Comparison of ENCODE assay signal across 8 cellular contexts in genomic region chr3:39447637-39448483, GRCh38. TPM values are rescaled to one million over a fixed set of nuclear protein-coding genes. Genes with fewer than 3 reads are reported as not detected.
DNase-seq lines count a peak whose midpoint lies in the region; ATAC-seq and TF ChIP-seq lines count a peak whose summit lies in the region.

No MANE protein-coding gene starts in this region.

- DNase-seq in EL (peak; percentile 79), RWPE2 (ENCODE audit: low spot score) (peak; percentile 68), foreskin fibroblast (peak; percentile 67 to 91), occipital lobe (lab: John Stamatoyannopoulos, UW) (peak; percentile 37), transverse colon (peak; percentile 77)
- DNase-seq in activated T-helper 9 cell treated with anti-CD3 and anti-CD28 coated beads, Interleukin-2, amount 50 U/mL, for 16 hours (ENCODE audit: low read depth) = peak; percentile 21

- no peak for TF ChIP-seq EP300 in transverse colon (IDR thresholded peaks at IDR 0.05; ENCODE audit: low read depth)

- H3K4me3 ChIP-seq in RWPE2 (ENCODE audit: severe bottlenecking) (no peak overlapping the region), foreskin fibroblast (ENCODE audit: low read depth in 1 of 2, low read length in 2 of 2) (no peak overlapping the region), transverse colon (no peak overlapping the region)

- in situ Hi-C loops in transverse colon (cut with MboI; ENCODE audit: low pct_ligation_motif_present in 1 of 4, low pct_unique_long_range_greater_than_20kb in 1 of 4, low sequenced_read_pairs in 3 of 4) = loop anchor here in 2 of 4 donors (10.0 kb wide), 2 partner anchors 47 to 57 kb away; no protein-coding TSS in a partner anchor

- no peak for TF ChIP-seq POLR2A in transverse colon (IDR thresholded peaks at IDR 0.05)

- 21 to 27% methylated on average over 6 to 13 of the region's 13 CpGs for WGBS in transverse colon (ENCODE audit: low coverage in 1 of 2), 2 donors

- no peaks in the 10 kb centered on the region for H3K36me3 ChIP-seq in RWPE2 (ENCODE audit: low read depth)
- H3K36me3 ChIP-seq in transverse colon = no peaks in the 10 kb centered on the region

- H3K4me1 ChIP-seq in RWPE2 (ENCODE audit: insufficient read depth, poor library complexity, severe bottlenecking) (no peaks in the 10 kb centered on the region), transverse colon (peaks cover 0 to 21% (median 10%) of the 10 kb centered on the region in 4 donors)

- intact Hi-C loops in transverse colon (cut with DNase I; ENCODE audit: low total_unique reads) = no loop called here

- H3K27me3 ChIP-seq in RWPE2 (ENCODE audit: insufficient read depth, poor library complexity, severe bottlenecking) (no peaks in the 10 kb centered on the region), transverse colon (no peaks in the 10 kb centered on the region)

- ATAC-seq in GM21786 (IDR thresholded peaks at IDR 0.05; ENCODE audit: unreplicated experiment) = peak; percentile 89
- ATAC-seq in RWPE2 (ENCODE audit: low read depth) = peak; percentile 97

- TF ChIP-seq CTCF in LNCAP (IDR thresholded peaks at IDR 0.05) = peak; percentile 87
- peak; percentile 92 for TF ChIP-seq CTCF in RWPE2 (IDR thresholded peaks at IDR 0.05; ENCODE audit: poor library complexity, severe bottlenecking)
- peak; percentile 94 for TF ChIP-seq CTCF in foreskin fibroblast (IDR thresholded peaks at IDR 0.05; ENCODE audit: low read depth, low read length)
- peak; percentile 85 to 92 (median 87) for TF ChIP-seq CTCF in transverse colon (IDR thresholded peaks at IDR 0.05)

- no peaks in the 10 kb centered on the region for H3K9me3 ChIP-seq in RWPE2 (ENCODE audit: severe bottlenecking)
- H3K9me3 ChIP-seq in transverse colon = no peaks in the 10 kb centered on the region

- H3K27ac ChIP-seq in RWPE2 (ENCODE audit: poor library complexity, severe bottlenecking) (no peak overlapping the region), transverse colon (peak overlapping the region; percentile 72 to 84 (median 75))

RNA-seq across cellular contexts. Expression of gene MOBP, which starts 19.6 kb away (rescaled TPM):
- 0.94 TPM for total RNA-seq in occipital lobe
- total RNA-seq in transverse colon = 1 to 10 TPM in 2 of 4 donors, under 1 TPM in 1, not detected in 1; 0.27 to 5.2 (median 1.3) TPM

RNA-seq across cellular contexts. Expression of gene RPSA, which starts 41.3 kb away (rescaled TPM):
- total RNA-seq in occipital lobe = 1,286 TPM
- 1,000 to 10,000 TPM in 1 of 4 donors, 100 to 1,000 TPM in 3; 460 to 1,003 (median 843) TPM for total RNA-seq in transverse colon

Comparison
In these comparisons a context has a peak if more than half of its experiments do, and no peak if none do; other contexts are left out.
1. DNase-seq: peak in every context shown above with its lines; median percentile 79 in EL; 79 in foreskin fibroblast; 77 in transverse colon; 68 in RWPE2; 37 in occipital lobe; 21 in activated T-helper 9 cell treated with anti-CD3 and anti-CD28 coated beads, Interleukin-2, amount 50 U/mL, for 16 hours.